1 cellular context compared by ENCODE assay signal in the genomic region with DNA sequence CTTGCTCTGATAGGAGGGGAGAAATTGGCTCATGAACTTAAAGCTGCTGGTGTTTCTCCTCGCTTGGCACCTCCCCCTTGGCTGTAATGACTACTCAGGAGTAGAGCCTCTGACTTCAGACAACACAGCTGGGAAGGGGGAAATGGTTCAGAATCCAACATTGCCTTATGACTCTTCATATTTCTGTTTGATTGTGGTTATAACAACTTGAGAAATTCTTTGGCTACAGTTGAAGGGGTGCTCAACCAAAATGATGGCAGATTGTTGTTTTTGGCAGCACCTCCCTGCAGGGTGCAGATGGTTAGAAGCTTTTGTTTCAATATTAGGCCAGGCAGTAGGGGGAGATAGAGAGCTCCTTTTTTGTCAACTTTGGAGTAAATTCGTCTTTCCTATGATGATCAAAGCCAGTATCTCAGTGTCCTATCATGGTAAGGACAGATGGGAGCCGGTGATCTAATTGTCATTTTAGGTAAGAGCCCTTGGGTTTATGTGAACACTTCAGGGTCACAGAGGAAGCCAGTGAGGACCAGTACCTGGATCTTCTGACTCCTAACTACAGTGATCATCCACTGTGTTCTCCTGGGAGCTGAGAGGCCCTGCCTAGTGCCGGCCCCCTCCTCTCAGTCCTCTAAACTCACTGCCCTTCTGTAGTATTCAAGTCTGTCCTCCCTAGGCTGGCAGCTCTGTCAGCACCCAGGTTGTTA.
TF ChIP-seq lines count a peak whose summit lies in the region.

No MANE protein-coding gene starts in this region.

TF ChIP-seq in GM12878, 131 proteins besides CTCF, POLR2A, EP300 and RAD21:
- TF ChIP-seq, protein P1, sequence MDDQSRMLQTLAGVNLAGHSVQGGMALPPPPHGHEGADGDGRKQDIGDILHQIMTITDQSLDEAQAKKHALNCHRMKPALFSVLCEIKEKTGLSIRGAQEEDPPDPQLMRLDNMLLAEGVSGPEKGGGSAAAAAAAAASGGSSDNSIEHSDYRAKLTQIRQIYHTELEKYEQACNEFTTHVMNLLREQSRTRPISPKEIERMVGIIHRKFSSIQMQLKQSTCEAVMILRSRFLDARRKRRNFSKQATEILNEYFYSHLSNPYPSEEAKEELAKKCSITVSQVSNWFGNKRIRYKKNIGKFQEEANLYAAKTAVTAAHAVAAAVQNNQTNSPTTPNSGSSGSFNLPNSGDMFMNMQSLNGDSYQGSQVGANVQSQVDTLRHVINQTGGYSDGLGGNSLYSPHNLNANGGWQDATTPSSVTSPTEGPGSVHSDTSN (IDR thresholded peaks at IDR 0.05; ENCODE audit: insufficient replicate concordance, low read depth, low read length), result no peak
- TF ChIP-seq POLR2AphosphoS5 (IDR thresholded peaks at IDR 0.05; ENCODE audit: low read length) (0 out of 2 replicates have a peak, but pooled peaks have one; percentile 23), GABPA (IDR thresholded peaks at IDR 0.05; ENCODE audit: low read depth) (no peak), ZNF207 (IDR thresholded peaks at IDR 0.05; ENCODE audit: borderline replicate concordance) (no peak), YY1 (IDR thresholded peaks at IDR 0.05; ENCODE audit: low read depth, low read length) (0 out of 2 replicates have a peak, but pooled peaks have one; percentile 22), ZNF24 (IDR thresholded peaks at IDR 0.05) (0 out of 2 replicates have a peak, but pooled peaks have one; percentile 31), CEBPB (IDR thresholded peaks at IDR 0.05; ENCODE audit: borderline replicate concordance in 1 of 2, low read depth in 2 of 2, low read length in 2 of 2) (no peak), CHD4 (IDR thresholded peaks at IDR 0.05) (no peak), IKZF1 (conservative IDR thresholded peaks at IDR 0.05) (0 out of 2 replicates have a peak, but pooled peaks have one; percentile 13), POU2F2 (IDR thresholded peaks at IDR 0.05; ENCODE audit: borderline replicate concordance, low read depth, low read length) (no peak), SMC3 (IDR thresholded peaks at IDR 0.05; ENCODE audit: borderline replicate concordance, low read length) (peak; percentile 85), NRF1 (conservative IDR thresholded peaks at IDR 0.05; ENCODE audit: low read depth, low read length) (no peak), FOS (IDR thresholded peaks at IDR 0.05; ENCODE audit: borderline replicate concordance, extremely low read depth, insufficient read length) (no peak), HDGF (IDR thresholded peaks at IDR 0.05) (no peak), TAF1 (IDR thresholded peaks at IDR 0.05; ENCODE audit: borderline replicate concordance, low read depth, low read length) (no peak), CBX5 (IDR thresholded peaks at IDR 0.05; ENCODE audit: low read depth) (no peak), SMARCA5 (IDR thresholded peaks at IDR 0.05) (0 out of 2 replicates have a peak, but pooled peaks have one; percentile 19), NFIC (IDR thresholded peaks at IDR 0.05; ENCODE audit: low read depth, low read length) (no peak), ETV6 (conservative IDR thresholded peaks at IDR 0.05 in 1 of 2, IDR thresholded peaks at IDR 0.05 in 1 of 2; ENCODE audit: borderline replicate concordance in 1 of 2, low read depth in 1 of 2) (no peak), KLF5 (IDR thresholded peaks at IDR 0.05; ENCODE audit: partially characterized antibody) (no peak), RUNX3 (IDR thresholded peaks at IDR 0.05; ENCODE audit: low read length) (no peak), SMAD1 (IDR thresholded peaks at IDR 0.05; ENCODE audit: low read depth, partially characterized antibody) (no peak), BMI1 (IDR thresholded peaks at IDR 0.05; ENCODE audit: borderline replicate concordance) (no peak)
- TF ChIP-seq, protein P2, sequence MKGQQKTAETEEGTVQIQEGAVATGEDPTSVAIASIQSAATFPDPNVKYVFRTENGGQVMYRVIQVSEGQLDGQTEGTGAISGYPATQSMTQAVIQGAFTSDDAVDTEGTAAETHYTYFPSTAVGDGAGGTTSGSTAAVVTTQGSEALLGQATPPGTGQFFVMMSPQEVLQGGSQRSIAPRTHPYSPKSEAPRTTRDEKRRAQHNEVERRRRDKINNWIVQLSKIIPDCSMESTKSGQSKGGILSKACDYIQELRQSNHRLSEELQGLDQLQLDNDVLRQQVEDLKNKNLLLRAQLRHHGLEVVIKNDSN (IDR thresholded peaks at IDR 0.05; ENCODE audit: borderline replicate concordance, extremely low read length, insufficient read depth, low read depth, low read length), result no peak
- TF ChIP-seq, protein P3, sequence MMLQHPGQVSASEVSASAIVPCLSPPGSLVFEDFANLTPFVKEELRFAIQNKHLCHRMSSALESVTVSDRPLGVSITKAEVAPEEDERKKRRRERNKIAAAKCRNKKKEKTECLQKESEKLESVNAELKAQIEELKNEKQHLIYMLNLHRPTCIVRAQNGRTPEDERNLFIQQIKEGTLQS (IDR thresholded peaks at IDR 0.05; ENCODE audit: borderline replicate concordance, extremely low read depth, low read depth, low read length), result no peak
- TF ChIP-seq, protein P4, sequence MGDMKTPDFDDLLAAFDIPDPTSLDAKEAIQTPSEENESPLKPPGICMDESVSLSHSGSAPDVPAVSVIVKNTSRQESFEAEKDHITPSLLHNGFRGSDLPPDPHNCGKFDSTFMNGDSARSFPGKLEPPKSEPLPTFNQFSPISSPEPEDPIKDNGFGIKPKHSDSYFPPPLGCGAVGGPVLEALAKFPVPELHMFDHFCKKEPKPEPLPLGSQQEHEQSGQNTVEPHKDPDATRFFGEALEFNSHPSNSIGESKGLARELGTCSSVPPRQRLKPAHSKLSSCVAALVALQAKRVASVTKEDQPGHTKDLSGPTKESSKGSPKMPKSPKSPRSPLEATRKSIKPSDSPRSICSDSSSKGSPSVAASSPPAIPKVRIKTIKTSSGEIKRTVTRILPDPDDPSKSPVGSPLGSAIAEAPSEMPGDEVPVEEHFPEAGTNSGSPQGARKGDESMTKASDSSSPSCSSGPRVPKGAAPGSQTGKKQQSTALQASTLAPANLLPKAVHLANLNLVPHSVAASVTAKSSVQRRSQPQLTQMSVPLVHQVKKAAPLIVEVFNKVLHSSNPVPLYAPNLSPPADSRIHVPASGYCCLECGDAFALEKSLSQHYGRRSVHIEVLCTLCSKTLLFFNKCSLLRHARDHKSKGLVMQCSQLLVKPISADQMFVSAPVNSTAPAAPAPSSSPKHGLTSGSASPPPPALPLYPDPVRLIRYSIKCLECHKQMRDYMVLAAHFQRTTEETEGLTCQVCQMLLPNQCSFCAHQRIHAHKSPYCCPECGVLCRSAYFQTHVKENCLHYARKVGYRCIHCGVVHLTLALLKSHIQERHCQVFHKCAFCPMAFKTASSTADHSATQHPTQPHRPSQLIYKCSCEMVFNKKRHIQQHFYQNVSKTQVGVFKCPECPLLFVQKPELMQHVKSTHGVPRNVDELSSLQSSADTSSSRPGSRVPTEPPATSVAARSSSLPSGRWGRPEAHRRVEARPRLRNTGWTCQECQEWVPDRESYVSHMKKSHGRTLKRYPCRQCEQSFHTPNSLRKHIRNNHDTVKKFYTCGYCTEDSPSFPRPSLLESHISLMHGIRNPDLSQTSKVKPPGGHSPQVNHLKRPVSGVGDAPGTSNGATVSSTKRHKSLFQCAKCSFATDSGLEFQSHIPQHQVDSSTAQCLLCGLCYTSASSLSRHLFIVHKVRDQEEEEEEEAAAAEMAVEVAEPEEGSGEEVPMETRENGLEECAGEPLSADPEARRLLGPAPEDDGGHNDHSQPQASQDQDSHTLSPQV (IDR thresholded peaks at IDR 0.05), result no peak
- TF ChIP-seq, protein P5, sequence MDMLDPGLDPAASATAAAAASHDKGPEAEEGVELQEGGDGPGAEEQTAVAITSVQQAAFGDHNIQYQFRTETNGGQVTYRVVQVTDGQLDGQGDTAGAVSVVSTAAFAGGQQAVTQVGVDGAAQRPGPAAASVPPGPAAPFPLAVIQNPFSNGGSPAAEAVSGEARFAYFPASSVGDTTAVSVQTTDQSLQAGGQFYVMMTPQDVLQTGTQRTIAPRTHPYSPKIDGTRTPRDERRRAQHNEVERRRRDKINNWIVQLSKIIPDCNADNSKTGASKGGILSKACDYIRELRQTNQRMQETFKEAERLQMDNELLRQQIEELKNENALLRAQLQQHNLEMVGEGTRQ (IDR thresholded peaks at IDR 0.05; ENCODE audit: borderline replicate concordance, low read depth, low read length), result no peak
- TF ChIP-seq, protein P6, sequence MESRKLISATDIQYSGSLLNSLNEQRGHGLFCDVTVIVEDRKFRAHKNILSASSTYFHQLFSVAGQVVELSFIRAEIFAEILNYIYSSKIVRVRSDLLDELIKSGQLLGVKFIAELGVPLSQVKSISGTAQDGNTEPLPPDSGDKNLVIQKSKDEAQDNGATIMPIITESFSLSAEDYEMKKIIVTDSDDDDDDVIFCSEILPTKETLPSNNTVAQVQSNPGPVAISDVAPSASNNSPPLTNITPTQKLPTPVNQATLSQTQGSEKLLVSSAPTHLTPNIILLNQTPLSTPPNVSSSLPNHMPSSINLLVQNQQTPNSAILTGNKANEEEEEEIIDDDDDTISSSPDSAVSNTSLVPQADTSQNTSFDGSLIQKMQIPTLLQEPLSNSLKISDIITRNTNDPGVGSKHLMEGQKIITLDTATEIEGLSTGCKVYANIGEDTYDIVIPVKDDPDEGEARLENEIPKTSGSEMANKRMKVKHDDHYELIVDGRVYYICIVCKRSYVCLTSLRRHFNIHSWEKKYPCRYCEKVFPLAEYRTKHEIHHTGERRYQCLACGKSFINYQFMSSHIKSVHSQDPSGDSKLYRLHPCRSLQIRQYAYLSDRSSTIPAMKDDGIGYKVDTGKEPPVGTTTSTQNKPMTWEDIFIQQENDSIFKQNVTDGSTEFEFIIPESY (IDR thresholded peaks at IDR 0.05), result no peak
- TF ChIP-seq, protein P7, sequence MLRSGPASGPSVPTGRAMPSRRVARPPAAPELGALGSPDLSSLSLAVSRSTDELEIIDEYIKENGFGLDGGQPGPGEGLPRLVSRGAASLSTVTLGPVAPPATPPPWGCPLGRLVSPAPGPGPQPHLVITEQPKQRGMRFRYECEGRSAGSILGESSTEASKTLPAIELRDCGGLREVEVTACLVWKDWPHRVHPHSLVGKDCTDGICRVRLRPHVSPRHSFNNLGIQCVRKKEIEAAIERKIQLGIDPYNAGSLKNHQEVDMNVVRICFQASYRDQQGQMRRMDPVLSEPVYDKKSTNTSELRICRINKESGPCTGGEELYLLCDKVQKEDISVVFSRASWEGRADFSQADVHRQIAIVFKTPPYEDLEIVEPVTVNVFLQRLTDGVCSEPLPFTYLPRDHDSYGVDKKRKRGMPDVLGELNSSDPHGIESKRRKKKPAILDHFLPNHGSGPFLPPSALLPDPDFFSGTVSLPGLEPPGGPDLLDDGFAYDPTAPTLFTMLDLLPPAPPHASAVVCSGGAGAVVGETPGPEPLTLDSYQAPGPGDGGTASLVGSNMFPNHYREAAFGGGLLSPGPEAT (IDR thresholded peaks at IDR 0.05; ENCODE audit: low read depth), result no peak
- TF ChIP-seq, protein P8, sequence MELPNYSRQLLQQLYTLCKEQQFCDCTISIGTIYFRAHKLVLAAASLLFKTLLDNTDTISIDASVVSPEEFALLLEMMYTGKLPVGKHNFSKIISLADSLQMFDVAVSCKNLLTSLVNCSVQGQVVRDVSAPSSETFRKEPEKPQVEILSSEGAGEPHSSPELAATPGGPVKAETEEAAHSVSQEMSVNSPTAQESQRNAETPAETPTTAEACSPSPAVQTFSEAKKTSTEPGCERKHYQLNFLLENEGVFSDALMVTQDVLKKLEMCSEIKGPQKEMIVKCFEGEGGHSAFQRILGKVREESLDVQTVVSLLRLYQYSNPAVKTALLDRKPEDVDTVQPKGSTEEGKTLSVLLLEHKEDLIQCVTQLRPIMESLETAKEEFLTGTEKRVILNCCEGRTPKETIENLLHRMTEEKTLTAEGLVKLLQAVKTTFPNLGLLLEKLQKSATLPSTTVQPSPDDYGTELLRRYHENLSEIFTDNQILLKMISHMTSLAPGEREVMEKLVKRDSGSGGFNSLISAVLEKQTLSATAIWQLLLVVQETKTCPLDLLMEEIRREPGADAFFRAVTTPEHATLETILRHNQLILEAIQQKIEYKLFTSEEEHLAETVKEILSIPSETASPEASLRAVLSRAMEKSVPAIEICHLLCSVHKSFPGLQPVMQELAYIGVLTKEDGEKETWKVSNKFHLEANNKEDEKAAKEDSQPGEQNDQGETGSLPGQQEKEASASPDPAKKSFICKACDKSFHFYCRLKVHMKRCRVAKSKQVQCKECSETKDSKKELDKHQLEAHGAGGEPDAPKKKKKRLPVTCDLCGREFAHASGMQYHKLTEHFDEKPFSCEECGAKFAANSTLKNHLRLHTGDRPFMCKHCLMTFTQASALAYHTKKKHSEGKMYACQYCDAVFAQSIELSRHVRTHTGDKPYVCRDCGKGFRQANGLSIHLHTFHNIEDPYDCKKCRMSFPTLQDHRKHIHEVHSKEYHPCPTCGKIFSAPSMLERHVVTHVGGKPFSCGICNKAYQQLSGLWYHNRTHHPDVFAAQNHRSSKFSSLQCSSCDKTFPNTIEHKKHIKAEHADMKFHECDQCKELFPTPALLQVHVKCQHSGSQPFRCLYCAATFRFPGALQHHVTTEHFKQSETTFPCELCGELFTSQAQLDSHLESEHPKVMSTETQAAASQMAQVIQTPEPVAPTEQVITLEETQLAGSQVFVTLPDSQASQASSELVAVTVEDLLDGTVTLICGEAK (IDR thresholded peaks at IDR 0.05; ENCODE audit: borderline replicate concordance), result no peak
